Comparison of ENCODE assay signal across 1 cellular context in genomic region chr17:73210002-73210678, GRCh38.
TF ChIP-seq lines count a peak whose summit lies in the region.

No MANE protein-coding gene starts in this region.

TF ChIP-seq in K562, 482 proteins besides CTCF, POLR2A, EP300 and RAD21 (continued from another document and continues in another):
- TF ChIP-seq HINFP (tag; conservative IDR thresholded peaks at IDR 0.05; ENCODE audit: low read depth), result no peak
- TF ChIP-seq U2AF2 (optimal IDR thresholded peaks at IDR 0.05; ENCODE audit: low read depth, low read length), result no peak
- no peak for TF ChIP-seq CBFA2T3 (IDR thresholded peaks at IDR 0.05)
- TF ChIP-seq CREB3L1 (IDR thresholded peaks at IDR 0.05; ENCODE audit: borderline replicate concordance, low read depth), result no peak
- no peak for TF ChIP-seq ZNF197 (CRISPR knock-in tag; IDR thresholded peaks at IDR 0.05; ENCODE audit: low read depth)
- TF ChIP-seq E2F4 (CRISPR knock-in tag; IDR thresholded peaks at IDR 0.05; ENCODE audit: low read depth), result no peak
- peak in 1 of 2 experiments; percentile 32; a peak in 1 of 4 replicates for TF ChIP-seq CSDE1 (IDR thresholded peaks at IDR 0.05)
- no peak for TF ChIP-seq ZNF224 (CRISPR knock-in tag; IDR thresholded peaks at IDR 0.05)
- peak; percentile 41; the same call in 1 of the 2 replicates for TF ChIP-seq C11orf30 (IDR thresholded peaks at IDR 0.05; ENCODE audit: low read depth)
- TF ChIP-seq HMBOX1 (IDR thresholded peaks at IDR 0.05), result peak; percentile 88
- no peak for TF ChIP-seq ZNF282 (CRISPR knock-in tag; IDR thresholded peaks at IDR 0.05)
- no peak for TF ChIP-seq SREBF1 (IDR thresholded peaks at IDR 0.05; ENCODE audit: borderline replicate concordance, low read depth, low read length)
- no peak for TF ChIP-seq ELF2 (CRISPR knock-in tag; IDR thresholded peaks at IDR 0.05)
- TF ChIP-seq VEZF1 (CRISPR knock-in tag; IDR thresholded peaks at IDR 0.05), result peak; percentile 54; the same call in 1 of the 2 replicates
- TF ChIP-seq RFX1 (IDR thresholded peaks at IDR 0.05), result no peak
- no peak for TF ChIP-seq BRF1 (IDR thresholded peaks at IDR 0.05; ENCODE audit: borderline replicate concordance, extremely low read depth, insufficient read length)
- TF ChIP-seq ZC3H4 (CRISPR knock-in tag; IDR thresholded peaks at IDR 0.05; ENCODE audit: borderline replicate concordance), result no peak
- peak in 1 of 2 experiments; percentile 22; a peak in 1 of 4 replicates for TF ChIP-seq MNT (conservative IDR thresholded peaks at IDR 0.05)
- TF ChIP-seq DDX20 (tag; IDR thresholded peaks at IDR 0.05; ENCODE audit: low read depth), result no peak
- TF ChIP-seq IFI16 (CRISPR knock-in tag; IDR thresholded peaks at IDR 0.05), result no peak
- 0 out of 2 replicates have a peak, but pooled peaks have one; percentile 50 for TF ChIP-seq SMARCE1 (IDR thresholded peaks at IDR 0.05)
- TF ChIP-seq ZNF41 (CRISPR knock-in tag; conservative IDR thresholded peaks at IDR 0.05), result no peak
- TF ChIP-seq SP1 (CRISPR knock-in tag; IDR thresholded peaks at IDR 0.05), result no peak
- no peak for TF ChIP-seq ZNF3 (CRISPR knock-in tag; IDR thresholded peaks at IDR 0.05)
- TF ChIP-seq CHCHD3 (CRISPR knock-in tag; IDR thresholded peaks at IDR 0.05), result no peak
- peak; percentile 46; the same call in 1 of the 2 replicates for TF ChIP-seq ARID1B (IDR thresholded peaks at IDR 0.05)
- TF ChIP-seq ZNF407 (IDR thresholded peaks at IDR 0.05; ENCODE audit: low read depth), result no peak
- no peak for TF ChIP-seq ELK3 (CRISPR knock-in tag; IDR thresholded peaks at IDR 0.05)
- no peak for TF ChIP-seq PML (IDR thresholded peaks at IDR 0.05; ENCODE audit: low read length)
